In genomic region chr5:124742983-124743533, GRCh38 we compare ENCODE assay signal across 8 cellular contexts. TPM values are rescaled to one million over a fixed set of nuclear protein-coding genes. Genes with fewer than 3 reads are reported as not detected.
A peak's percentile ranks its signal among the peaks of the same experiment; 100 is the strongest.
DNase-seq lines count a peak whose midpoint lies in the region; ATAC-seq lines count a peak whose summit lies in the region.

No MANE protein-coding gene starts in this region.

- DNase-seq in left cardiac atrium (peak; percentile 44), Right ventricle myocardium inferior (ENCODE audit: missing footprints) (no peak), amniotic epithelial cell (ENCODE audit: low read depth) (peak; percentile 90), kidney glomerular epithelial cell (lab: John Stamatoyannopoulos, UW) (peak; percentile 95), NCI-H345 (lab: John Stamatoyannopoulos, UW) (no peak), putamen (ENCODE audit: low spot score) (no peak), GM19238 (ENCODE audit: insufficient read length, low spot score) (no peak)

- ATAC-seq in left cardiac atrium (peak in 1 of 2 donors; percentile 81), Right ventricle myocardium inferior (no peak), HG03039 (IDR thresholded peaks at IDR 0.05; ENCODE audit: unreplicated experiment) (no peak)

- intact Hi-C loops in left cardiac atrium (cut with DNase I) (loop anchor here in 1 of 2 donors (10.0 kb wide), 1 partner anchor 338 kb away; no protein-coding TSS in a partner anchor), Right ventricle myocardium inferior (cut with DNase I) (loop anchor here (10.0 kb wide), 1 partner anchor 208 kb away; no protein-coding TSS in a partner anchor)

RNA-seq across cellular contexts. Expression of gene ZNF608, which starts 3.4 kb away (rescaled TPM):
- total RNA-seq in left cardiac atrium (10 to 100 TPM; 21.8 to 28.0 TPM), Right ventricle myocardium inferior (9.3 TPM)

Comparison
In these comparisons a context has a peak if more than half of its experiments do, and no peak if none do; other contexts are left out.
1. DNase-seq: peak in left cardiac atrium (single experiment), amniotic epithelial cell (single experiment) and kidney glomerular epithelial cell (single experiment); none in Right ventricle myocardium inferior (single experiment), NCI-H345 (single experiment), putamen (single experiment) and GM19238 (single experiment).